1 cellular context compared by ENCODE assay signal in the genomic region with DNA sequence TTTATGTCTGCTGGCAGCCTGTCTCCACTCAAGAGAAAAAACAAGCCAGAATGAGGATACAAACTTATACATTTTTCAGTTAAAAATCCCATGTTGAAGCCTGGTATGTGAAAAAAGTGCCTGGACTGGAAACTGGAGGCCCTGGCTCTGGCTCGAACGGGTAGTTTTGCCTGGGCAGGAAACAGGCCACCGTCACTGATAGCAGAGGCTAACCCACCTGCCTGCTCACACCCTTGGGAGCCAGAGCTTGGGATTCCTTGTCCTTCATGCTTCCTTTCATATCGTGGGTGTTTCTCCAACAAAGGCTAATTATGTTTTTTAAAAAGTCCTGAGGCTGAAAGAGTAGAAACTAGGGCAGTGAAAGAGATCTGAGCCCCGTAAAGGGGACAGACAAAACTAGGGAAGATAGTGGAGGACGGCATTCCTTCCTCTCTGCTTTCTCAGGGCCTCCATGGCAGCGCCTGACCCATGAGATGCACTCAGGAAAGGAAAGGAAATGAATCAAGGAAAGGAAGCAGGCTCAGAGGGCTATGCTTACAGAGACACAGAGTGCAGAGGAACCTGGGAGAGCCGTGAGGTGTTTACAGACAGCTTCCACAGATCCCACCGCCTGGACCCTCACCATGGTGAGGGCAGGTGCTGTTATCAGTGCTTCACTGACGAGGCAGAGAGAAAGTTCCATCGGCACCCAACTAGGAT.
TF ChIP-seq lines count a peak whose summit lies in the region.

No MANE protein-coding gene starts in this region.

TF ChIP-seq in WTC11, 78 proteins besides CTCF, POLR2A, EP300 and RAD21:
- TF ChIP-seq, protein P1, sequence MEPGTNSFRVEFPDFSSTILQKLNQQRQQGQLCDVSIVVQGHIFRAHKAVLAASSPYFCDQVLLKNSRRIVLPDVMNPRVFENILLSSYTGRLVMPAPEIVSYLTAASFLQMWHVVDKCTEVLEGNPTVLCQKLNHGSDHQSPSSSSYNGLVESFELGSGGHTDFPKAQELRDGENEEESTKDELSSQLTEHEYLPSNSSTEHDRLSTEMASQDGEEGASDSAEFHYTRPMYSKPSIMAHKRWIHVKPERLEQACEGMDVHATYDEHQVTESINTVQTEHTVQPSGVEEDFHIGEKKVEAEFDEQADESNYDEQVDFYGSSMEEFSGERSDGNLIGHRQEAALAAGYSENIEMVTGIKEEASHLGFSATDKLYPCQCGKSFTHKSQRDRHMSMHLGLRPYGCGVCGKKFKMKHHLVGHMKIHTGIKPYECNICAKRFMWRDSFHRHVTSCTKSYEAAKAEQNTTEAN (CRISPR knock-in tag; IDR thresholded peaks at IDR 0.05): no peak
